Comparison of ENCODE assay signal across 19 cellular contexts in genomic region chr4:84495448-84496221, GRCh38. TPM values are rescaled to one million over a fixed set of nuclear protein-coding genes. Genes with fewer than 3 reads are reported as not detected.
A peak's percentile ranks its signal among the peaks of the same experiment; 100 is the strongest.
DNase-seq lines count a peak whose midpoint lies in the region; ATAC-seq and TF ChIP-seq lines count a peak whose summit lies in the region.
"Had no signal": no experiment of that assay in that cellular context is flagged by ENCODE, and none has a peak within 500 bp of the region (broad histone marks: within the 10 kb centered on the region; RNA-seq: fewer than 3 reads in every experiment).

No MANE protein-coding gene starts in this region.

- no peak for DNase-seq in CD4-positive, alpha-beta memory T cell
- DNase-seq in endothelial cell (ENCODE audit: low spot score): no peak
- no peak for DNase-seq in NK-92 treated with Interleukin-12 subunit alpha and Interleukin-12 subunit beta, amount 100 ng/mL, for 24 hours (lab: John Stamatoyannopoulos, UW)
- no peak for DNase-seq in NCI-H1417 (lab: John Stamatoyannopoulos, UW)
- no peak for DNase-seq in left colon
- no peak for DNase-seq in mammary epithelial cell
- DNase-seq: activated CD4-positive, alpha-beta T cell treated with anti-CD3 and anti-CD28 coated beads for 36 hours; central memory CD4-positive, alpha-beta T cell; effector CD4-positive, alpha-beta T cell; hypothalamus; left lung; NCI-H1048; NCI-H69; PC-3; small intestine had no signal

- in situ Hi-C loops in mammary epithelial cell (cut with MboI; ENCODE audit: low sequenced_read_pairs in 2 of 2): loop anchor here in 1 of 2 donors (25.0 kb wide), 1 partner anchor 733 kb away; no protein-coding TSS in a partner anchor

- no peaks in the 10 kb centered on the region for H4K20me1 ChIP-seq in mammary epithelial cell (ENCODE audit: insufficient read depth, low read length)

- POLR2A ChIA-PET in CD4-positive, alpha-beta memory T cell (lab: Charles Lee; ENCODE audit: partially characterized antibody): no interaction called here

- H3K27me3 ChIP-seq in CD4-positive, alpha-beta memory T cell (ENCODE audit: insufficient read depth, low read length): peaks cover 78% of the 10 kb centered on the region
- peaks cover 98% of the 10 kb centered on the region for H3K27me3 ChIP-seq in HUES48 (ENCODE audit: control insufficient read depth, insufficient read depth, low read length)
- H3K27me3 ChIP-seq in mammary epithelial cell (ENCODE audit: insufficient read depth, low read length): peaks cover 78% of the 10 kb centered on the region

- no peak overlapping the region for H3K27ac ChIP-seq in CD4-positive, alpha-beta memory T cell (ENCODE audit: low read depth, low read length)
- H3K27ac ChIP-seq in HUES48 (ENCODE audit: low read depth, low read length): no peak overlapping the region
- H3K27ac ChIP-seq in mammary epithelial cell (ENCODE audit: insufficient read depth, low read depth, low read length): no peak overlapping the region
- H3K27ac ChIP-seq: KMS-11, left lung had no signal

- dilution Hi-C loops in mammary epithelial cell (cut with HindIII; ENCODE audit: low sequenced_read_pairs): no loop called here

- TF ChIP-seq CTCF in endothelial cell (IDR thresholded peaks at IDR 0.05; ENCODE audit: unreplicated experiment) (no peak), nephron (IDR thresholded peaks at IDR 0.05; ENCODE audit: unreplicated experiment in 3 of 3) (no peak), mammary epithelial cell (conservative IDR thresholded peaks at IDR 0.05 in 1 of 2, IDR thresholded peaks at IDR 0.05 in 1 of 2; ENCODE audit: extremely low read depth in 1 of 2, insufficient read depth in 1 of 2, low read depth in 1 of 2, low read length in 2 of 2) (no peak)

- peaks cover 0 to 9% of the 10 kb centered on the region in 2 donors for H3K36me3 Mint-ChIP-seq in CD4-positive, alpha-beta memory T cell
- H3K36me3 Mint-ChIP-seq in endothelial cell (ENCODE audit: low read depth, unreplicated experiment) (peaks cover 22% of the 10 kb centered on the region), nephron (ENCODE audit: low read depth) (no peaks in the 10 kb centered on the region)

- H3K9me3 Mint-ChIP-seq in CD4-positive, alpha-beta memory T cell: peaks cover 0 to 52% (median 35%) of the 10 kb centered on the region in 8 donors
- H3K9me3 Mint-ChIP-seq in endothelial cell (ENCODE audit: unreplicated experiment) (no peaks in the 10 kb centered on the region), nephron (peaks cover 6% of the 10 kb centered on the region)

- H3K4me1 ChIP-seq in CD4-positive, alpha-beta memory T cell (ENCODE audit: insufficient read depth, low read length): peaks cover 28% of the 10 kb centered on the region
- H3K4me1 ChIP-seq in HUES48 (ENCODE audit: control insufficient read depth, insufficient read depth, low read length) (peaks cover 52% of the 10 kb centered on the region), mammary epithelial cell (ENCODE audit: insufficient read depth, low read length) (peaks cover 21% of the 10 kb centered on the region)

- no peak for ATAC-seq in left colon
- ATAC-seq: activated CD4-positive, alpha-beta T cell treated with anti-CD3 and anti-CD28 coated beads for 36 hours; left lung; PC-3 had no signal

- WGBS in mammary epithelial cell (ENCODE audit: low coverage, missing lambda C conversion rate): 24% methylated on average over 30 of the region's 40 CpGs

- CTCF ChIA-PET in CD4-positive, alpha-beta memory T cell (lab: Charles Lee; ENCODE audit: partially characterized antibody): no interaction called here
- CTCF ChIA-PET in mammary epithelial cell (lab: Charles Lee; ENCODE audit: low non-redundant PET): no interaction called here

- BruUV-seq in mammary epithelial cell (replicated peaks; lab: Mats Ljungman, UMichigan): no TSS peak

- peak overlapping the region in 4 of 7 donors; percentile 19 to 77 (median 44) for H3K27ac Mint-ChIP-seq in CD4-positive, alpha-beta memory T cell
- H3K27ac Mint-ChIP-seq in endothelial cell (ENCODE audit: unreplicated experiment) (peak overlapping the region; percentile 37), nephron (no peak overlapping the region)
- H3K27ac Mint-ChIP-seq: activated CD4-positive, alpha-beta T cell treated with anti-CD3 and anti-CD28 coated beads for 36 hours had no signal

- H3K4me2 ChIP-seq in mammary epithelial cell (ENCODE audit: insufficient read depth, low read depth, low read length): no peak overlapping the region
- H3K4me2 ChIP-seq: KMS-11 had no signal

- H3K4me3 ChIP-seq in CD4-positive, alpha-beta memory T cell (ENCODE audit: low read length in 2 of 2): no peak overlapping the region
- H3K4me3 ChIP-seq in HUES48 (ENCODE audit: low read depth, low read length) (peak overlapping the region; percentile 23; the same call in 1 of the 2 replicates), mammary epithelial cell (replicated peaks in 1 of 3; ENCODE audit: insufficient read depth in 1 of 3, low read depth in 2 of 3, low read length in 3 of 3) (no peak overlapping the region)
- H3K4me3 ChIP-seq: left lung had no signal

- H3K4me3 Mint-ChIP-seq in CD4-positive, alpha-beta memory T cell: peak overlapping the region in 6 of 8 donors; percentile 6 to 41 (median 28)
- peak overlapping the region; percentile 79 for H3K4me3 Mint-ChIP-seq in endothelial cell (ENCODE audit: unreplicated experiment)
- H3K4me3 Mint-ChIP-seq in nephron: peak overlapping the region; percentile 37 to 79 (median 44)
- H3K4me3 Mint-ChIP-seq: activated CD4-positive, alpha-beta T cell treated with anti-CD3 and anti-CD28 coated beads for 36 hours had no signal

- H3K36me3 ChIP-seq in CD4-positive, alpha-beta memory T cell (ENCODE audit: insufficient read depth, low read length): no peaks in the 10 kb centered on the region
- no peaks in the 10 kb centered on the region for H3K36me3 ChIP-seq in HUES48 (ENCODE audit: control insufficient read depth, insufficient read depth, low read length)
- H3K36me3 ChIP-seq in mammary epithelial cell (ENCODE audit: insufficient read depth, low read length): no peaks in the 10 kb centered on the region
- H3K36me3 ChIP-seq: left lung had no signal

- no peaks in the 10 kb centered on the region for H3K79me2 ChIP-seq in mammary epithelial cell (ENCODE audit: insufficient read depth, low read length)

- H3K9me3 ChIP-seq in CD4-positive, alpha-beta memory T cell (ENCODE audit: control insufficient read depth in 1 of 2, low read length in 2 of 2): no peaks in the 10 kb centered on the region
- H3K9me3 ChIP-seq in HUES48 (ENCODE audit: control insufficient read depth, insufficient read depth, low read length) (no peaks in the 10 kb centered on the region), mammary epithelial cell (replicated peaks; ENCODE audit: insufficient read depth, low read length) (peaks cover 12% of the 10 kb centered on the region)
- H3K9me3 ChIP-seq: left lung had no signal

- H3K27me3 Mint-ChIP-seq in CD4-positive, alpha-beta memory T cell: peaks cover 64 to 67% of the 10 kb centered on the region in 2 donors
- H3K27me3 Mint-ChIP-seq in endothelial cell (ENCODE audit: unreplicated experiment): peaks cover 32% of the 10 kb centered on the region
- H3K27me3 Mint-ChIP-seq in nephron (ENCODE audit: low read depth): peaks cover 98% of the 10 kb centered on the region

- H3K4me1 Mint-ChIP-seq in CD4-positive, alpha-beta memory T cell: peaks cover 10 to 35% (median 23%) of the 10 kb centered on the region in 4 donors
- H3K4me1 Mint-ChIP-seq in endothelial cell (ENCODE audit: unreplicated experiment) (peaks cover 44% of the 10 kb centered on the region), nephron (peaks cover 29% of the 10 kb centered on the region)

- no peak overlapping the region for H2AFZ ChIP-seq in mammary epithelial cell (ENCODE audit: low read depth, low read length)

- H3K9ac ChIP-seq in HUES48 (ENCODE audit: low read depth, low read length): no peak overlapping the region
- H3K9ac ChIP-seq in mammary epithelial cell (ENCODE audit: insufficient read depth, low read length): no peak overlapping the region
- H3K9ac ChIP-seq: KMS-11 had no signal

- intact Hi-C loops in CD4-positive, alpha-beta memory T cell (cut with micrococcal nuclease): no loop called here
- intact Hi-C loops in left colon (cut with DNase I, micrococcal nuclease) (no loop called here), mammary epithelial cell (cut with micrococcal nuclease) (no loop called here)

RNA-seq across cellular contexts. Expression of gene NKX6-1, which starts 3.5 kb away (rescaled TPM):
- total RNA-seq in CD4-positive, alpha-beta memory T cell: not detected
- not detected for polyA plus RNA-seq in CD4-positive, alpha-beta memory T cell
- total RNA-seq in endothelial cell (ENCODE audit: unreplicated experiment) (14.6 TPM), left colon (not detected), mammary epithelial cell (not detected)
- polyA plus RNA-seq in mammary epithelial cell: not detected
- polyA minus RNA-seq in mammary epithelial cell: not detected
- total RNA-seq: activated CD4-positive, alpha-beta T cell treated with anti-CD3 and anti-CD28 coated beads for 36 hours; left lung; posterior vena cava had no signal
- polyA plus RNA-seq: small intestine had no signal

Comparison
In these comparisons a context has a peak if more than half of its experiments do, and no peak if none do; other contexts are left out.
1. H3K27ac Mint-ChIP-seq: peak in CD4-positive, alpha-beta memory T cell (4 of 7) and endothelial cell (single experiment); none in nephron (0 of 3).
2. H3K4me3 Mint-ChIP-seq: peak in every context shown above with its lines; median percentile 79 in endothelial cell; 44 in nephron; 28 in CD4-positive, alpha-beta memory T cell.
3. RNA of gene NKX6-1, which starts 3.5 kb away (total RNA-seq): 14.6 TPM in endothelial cell (single experiment); not detected in CD4-positive, alpha-beta memory T cell, not detected in left colon and not detected in mammary epithelial cell; every median in the first group is over 10 times any median in the second.